19 cellular contexts compared by ENCODE assay signal in the genomic region with DNA sequence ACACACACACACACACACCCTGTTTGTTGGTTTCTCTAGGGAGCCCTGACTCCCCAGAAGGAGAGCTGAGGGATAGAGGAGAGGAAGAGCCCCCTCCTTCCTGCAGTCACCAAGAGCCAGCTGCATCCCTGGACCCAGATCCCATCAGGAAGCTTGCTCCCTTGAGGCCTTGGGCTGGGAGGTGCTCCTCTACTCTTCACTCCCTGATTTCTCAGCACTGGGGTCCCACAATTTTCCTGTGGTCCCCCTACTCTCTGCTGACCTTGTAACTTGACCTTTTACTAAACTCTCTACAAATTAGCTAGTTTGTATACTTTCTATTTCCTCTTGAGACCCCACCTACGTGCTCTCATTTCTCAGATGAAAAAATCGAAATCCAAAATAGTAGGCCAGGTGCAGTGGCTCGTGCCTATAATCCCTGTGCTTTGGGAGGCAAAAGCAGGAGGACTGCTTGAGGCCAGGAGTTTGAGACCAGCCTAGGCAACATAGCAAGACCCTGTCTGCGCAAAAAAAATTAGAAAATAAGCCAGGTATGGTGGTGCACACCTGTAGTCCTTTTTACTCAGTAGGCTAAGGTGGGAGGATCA. TPM values are rescaled to one million over a fixed set of nuclear protein-coding genes. Genes with fewer than 3 reads are reported as not detected.
A peak's percentile ranks its signal among the peaks of the same experiment; 100 is the strongest.
DNase-seq lines count a peak whose midpoint lies in the region; ATAC-seq, FAIRE-seq and TF ChIP-seq lines count a peak whose summit lies in the region.
"Had no signal": no experiment of that assay in that cellular context is flagged by ENCODE, and none has a peak within 500 bp of the region (broad histone marks: within the 10 kb centered on the region; RNA-seq: fewer than 3 reads in every experiment).

No MANE protein-coding gene starts in this region.

- peaks cover 60% of the 10 kb centered on the region for H3K4me1 Mint-ChIP-seq in activated CD8-positive, alpha-beta T cell treated with anti-CD3 and anti-CD28 coated beads for 36 hours (ENCODE audit: low read depth)
- peaks cover 85% of the 10 kb centered on the region for H3K4me1 Mint-ChIP-seq in activated CD8-positive, alpha-beta T cell treated with anti-CD3 and anti-CD28 coated beads, Interleukin-2, amount 10 ng/mL, durations not matched to agents 7 days and 5 days (ENCODE audit: low read depth)
- H3K4me1 Mint-ChIP-seq in stimulated activated naive B cell treated with anti-CD40 and anti-IgM and Interleukin-4, amounts not matched to agents 10 μg/mL and 1 μg/mL and 100 μg/mL, for 72 hours: peaks cover 46 to 65% of the 10 kb centered on the region in 2 donors

- RAD21 ChIA-PET in GM12878 (lab: Charles Lee; ENCODE audit: unreplicated experiment): interaction anchor here (0.7 kb wide), 1 partner anchor 11 kb away, joined by 3 read pairs; no protein-coding TSS in a partner anchor

- no peak overlapping the region for H3K9ac ChIP-seq in GM12878 (ENCODE audit: control insufficient read depth, insufficient read depth, low read length)
- H3K9ac ChIP-seq in HepG2 (ENCODE audit: insufficient read depth, low read depth, low read length): no peak overlapping the region
- H3K9ac ChIP-seq: KMS-11 had no signal

- POLR2A ChIA-PET in activated CD8-positive, alpha-beta T cell treated with anti-CD3 and anti-CD28 coated beads for 36 hours (lab: Charles Lee): interaction anchor here (0.7 kb wide), 1 partner anchor 11 kb away, joined by 4 read pairs; no protein-coding TSS in a partner anchor
- POLR2A ChIA-PET in activated CD8-positive, alpha-beta T cell treated with anti-CD3 and anti-CD28 coated beads, Interleukin-2, amount 10 ng/mL, durations not matched to agents 7 days and 5 days (lab: Charles Lee): no interaction called here
- POLR2A ChIA-PET in HEK293 (lab: Yijun Ruan, JAX): no interaction called here
- POLR2A ChIA-PET in GM12878 (lab: Charles Lee): interaction anchor here (1.2 kb wide), 1 partner anchor 134 kb away, joined by 4 read pairs; a partner anchor contains a TSS
- POLR2A ChIA-PET in HepG2 (lab: Yijun Ruan, JAX): interaction anchor here (1.2 kb wide), 1 partner anchor 52 kb away, joined by 3 read pairs; no protein-coding TSS in a partner anchor

- CTCF ChIA-PET in activated CD8-positive, alpha-beta T cell treated with anti-CD3 and anti-CD28 coated beads for 36 hours (lab: Charles Lee): interaction anchor here (1.2 to 4.8 kb wide), 3 partner anchors 9 to 35 kb away, joined by 5 to 14 read pairs (median 11); no protein-coding TSS in a partner anchor
- CTCF ChIA-PET in activated CD8-positive, alpha-beta T cell treated with anti-CD3 and anti-CD28 coated beads, Interleukin-2, amount 10 ng/mL, durations not matched to agents 7 days and 5 days (lab: Charles Lee): interaction anchor here (1.8 kb wide), 2 partner anchors 11 to 125 kb away, joined by 5 to 13 read pairs; no protein-coding TSS in a partner anchor
- CTCF ChIA-PET in HEK293 (lab: Yijun Ruan, JAX) (no interaction called here), GM12878 (lab: Yijun Ruan, JAX) (interaction anchor here (1.2 to 3.2 kb wide), 3 partner anchors 9 to 205 kb away, joined by 3 to 12 read pairs (median 10); no protein-coding TSS in a partner anchor), HepG2 (lab: Yijun Ruan, JAX; ENCODE audit: low intra/inter-chr PET ratio, low total read pairs) (no interaction called here)

- SMC1A ChIA-PET in GM12878 (lab: Charles Lee; ENCODE audit: uncharacterized antibody, unreplicated experiment): interaction anchor here (0.6 to 0.9 kb wide), 3 partner anchors 11 to 1097 kb away, joined by 3 read pairs; no protein-coding TSS in a partner anchor

- no peak overlapping the region for H2AFZ ChIP-seq in GM12878 (ENCODE audit: control insufficient read depth, low read depth, low read length)
- no peak overlapping the region for H2AFZ ChIP-seq in HepG2 (ENCODE audit: low read length)

- no peak overlapping the region for H3K4me2 ChIP-seq in GM12878 (ENCODE audit: control insufficient read depth, insufficient read depth)
- no peak overlapping the region for H3K4me2 ChIP-seq in HepG2 (ENCODE audit: low read depth, low read length)
- H3K4me2 ChIP-seq: KMS-11 had no signal

- H3K27me3 ChIP-seq in GM12878 (replicated peaks in 1 of 2; ENCODE audit: control insufficient read depth in 2 of 2, insufficient read depth in 2 of 2, low read length in 1 of 2) (no peaks in the 10 kb centered on the region), HepG2 (ENCODE audit: control insufficient read depth in 1 of 2, insufficient read depth in 2 of 2, low read length in 2 of 2) (0 out of 5 replicates have a peak, but pooled peaks cover 0 to 3% of the 10 kb centered on the region in 2 experiments)

- BruUV-seq in GM12878 (replicated peaks; lab: Mats Ljungman, UMichigan) (no TSS peak), HepG2 (replicated peaks; lab: Mats Ljungman, UMichigan) (no TSS peak)

- no peak overlapping the region for H3K27ac ChIP-seq in HEK293 (ENCODE audit: extremely low read depth, low read depth, low read length)
- peak overlapping the region; percentile 16; the same call in 1 of the 2 replicates for H3K27ac ChIP-seq in GM12878 (ENCODE audit: control insufficient read depth, insufficient read depth)
- no peak overlapping the region for H3K27ac ChIP-seq in HepG2 (ENCODE audit: extremely low read length, insufficient read depth, low read length)
- H3K27ac ChIP-seq: 22Rv1, KMS-11 had no signal

- 25% methylated on average over 4 of the region's 4 CpGs for WGBS in GM12878 (ENCODE audit: insufficient coverage, insufficient replicate concordance, low lambda C conversion rate, missing lambda C conversion rate)
- 17% methylated on average over 4 of the region's 4 CpGs for WGBS in HepG2 (ENCODE audit: low lambda C conversion rate)

- H4K20me1 ChIP-seq in GM12878 (ENCODE audit: control insufficient read depth, insufficient read depth): no peaks in the 10 kb centered on the region
- no peaks in the 10 kb centered on the region for H4K20me1 ChIP-seq in HepG2 (ENCODE audit: insufficient read depth, low read length)

- no peak for TF ChIP-seq CTCF in activated CD8-positive, alpha-beta T cell treated with anti-CD3 and anti-CD28 coated beads for 36 hours (IDR thresholded peaks at IDR 0.05)
- no peak for TF ChIP-seq CTCF in HEK293 (tag by site-specific recombination; IDR thresholded peaks at IDR 0.05)
- TF ChIP-seq CTCF in GM12878 (IDR thresholded peaks at IDR 0.05 in 2 of 3, conservative IDR thresholded peaks at IDR 0.05 in 1 of 3; ENCODE audit: control insufficient read depth in 2 of 3, extremely low read depth in 1 of 3, insufficient read depth in 1 of 3, low read depth in 3 of 3, low read length in 3 of 3): no peak
- TF ChIP-seq CTCF in HepG2 (CRISPR knock-in tag; IDR thresholded peaks at IDR 0.05): no peak

- H3K4me3 ChIP-seq in HEK293 (ENCODE audit: low read depth, low read length) (no peak overlapping the region), GM12878 (no peak overlapping the region), HepG2 (replicated peaks in 1 of 3; ENCODE audit: insufficient read depth in 1 of 3, low read depth in 2 of 3, low read length in 3 of 3) (no peak overlapping the region)

- intact Hi-C loops in activated CD8-positive, alpha-beta T cell treated with anti-CD3 and anti-CD28 coated beads for 36 hours (cut with micrococcal nuclease): loop anchor here (10.0 kb wide), 1 partner anchor 129 kb away; a partner anchor contains a TSS
- intact Hi-C loops in GM12878 (cut with micrococcal nuclease; ENCODE audit: unreplicated experiment): no loop called here
- intact Hi-C loops in HepG2 (cut with micrococcal nuclease; ENCODE audit: unreplicated experiment): loop anchor here (5.0 kb wide), 1 partner anchor 33 kb away; no protein-coding TSS in a partner anchor

- no peak for FAIRE-seq in GM12878 (lab: Jason Lieb, UNC)
- no peak for FAIRE-seq in HepG2 (lab: Jason Lieb, UNC)
- FAIRE-seq: GM19239 had no signal

- H3K36me3 Mint-ChIP-seq in activated CD8-positive, alpha-beta T cell treated with anti-CD3 and anti-CD28 coated beads for 36 hours (ENCODE audit: low read depth): no peaks in the 10 kb centered on the region
- H3K36me3 Mint-ChIP-seq in activated CD8-positive, alpha-beta T cell treated with anti-CD3 and anti-CD28 coated beads, Interleukin-2, amount 10 ng/mL, durations not matched to agents 7 days and 5 days (ENCODE audit: low read depth): no peaks in the 10 kb centered on the region
- no peaks in the 10 kb centered on the region for H3K36me3 Mint-ChIP-seq in stimulated activated naive B cell treated with anti-CD40 and anti-IgM and Interleukin-4, amounts not matched to agents 10 μg/mL and 1 μg/mL and 100 μg/mL, for 72 hours
- H3K36me3 Mint-ChIP-seq: CD4-positive, CD25-positive, alpha-beta regulatory T cell had no signal

- H3K27ac Mint-ChIP-seq in activated CD8-positive, alpha-beta T cell treated with anti-CD3 and anti-CD28 coated beads for 36 hours: peak overlapping the region; percentile 37
- no peak overlapping the region for H3K27ac Mint-ChIP-seq in activated CD8-positive, alpha-beta T cell treated with anti-CD3 and anti-CD28 coated beads, Interleukin-2, amount 10 ng/mL, durations not matched to agents 7 days and 5 days
- H3K27ac Mint-ChIP-seq in stimulated activated naive B cell treated with anti-CD40 and anti-IgM and Interleukin-4, amounts not matched to agents 10 μg/mL and 1 μg/mL and 100 μg/mL, for 72 hours: peak overlapping the region; percentile 79

- in situ Hi-C loops in GM12878 (cut with MboI) (loop anchor here (10.0 kb wide), 1 partner anchor 129 kb away; a partner anchor contains a TSS), HepG2 (cut with HindIII; ENCODE audit: extremely low pct_ligation_motif_present, low pct_unique_long_range_greater_than_20kb) (no loop called here)

- ATAC-seq in activated CD8-positive, alpha-beta T cell treated with anti-CD3 and anti-CD28 coated beads for 36 hours: no peak
- ATAC-seq in activated CD8-positive, alpha-beta T cell treated with anti-CD3 and anti-CD28 coated beads, Interleukin-2, amount 10 ng/mL, durations not matched to agents 7 days and 5 days: no peak
- ATAC-seq in GM12878 (no peak), HepG2 (no peak), HG03520 (IDR thresholded peaks at IDR 0.05; ENCODE audit: unreplicated experiment) (no peak)
- ATAC-seq in stimulated activated naive B cell treated with anti-CD40 and anti-IgM and Interleukin-4, amounts not matched to agents 10 μg/mL and 1 μg/mL and 100 μg/mL, for 72 hours (replicated peaks): no peak

- H3K27me3 Mint-ChIP-seq in activated CD8-positive, alpha-beta T cell treated with anti-CD3 and anti-CD28 coated beads for 36 hours: peaks cover 2% of the 10 kb centered on the region
- peaks cover 3% of the 10 kb centered on the region for H3K27me3 Mint-ChIP-seq in activated CD8-positive, alpha-beta T cell treated with anti-CD3 and anti-CD28 coated beads, Interleukin-2, amount 10 ng/mL, durations not matched to agents 7 days and 5 days (ENCODE audit: low read depth)
- no peaks in the 10 kb centered on the region for H3K27me3 Mint-ChIP-seq in stimulated activated naive B cell treated with anti-CD40 and anti-IgM and Interleukin-4, amounts not matched to agents 10 μg/mL and 1 μg/mL and 100 μg/mL, for 72 hours

- TF ChIP-seq EP300 in GM12878 (IDR thresholded peaks at IDR 0.05; ENCODE audit: borderline replicate concordance in 1 of 2, control insufficient read depth in 1 of 2, low read depth in 2 of 2, low read length in 2 of 2) (no peak; a peak in 1 of 4 replicates), HepG2 (IDR thresholded peaks at IDR 0.05; ENCODE audit: low read depth in 2 of 2, low read length in 2 of 2) (no peak), HepG2 (CRISPR knock-in tag; IDR thresholded peaks at IDR 0.05; ENCODE audit: borderline replicate concordance) (no peak)

- H3K9me3 Mint-ChIP-seq in activated CD8-positive, alpha-beta T cell treated with anti-CD3 and anti-CD28 coated beads for 36 hours: no peaks in the 10 kb centered on the region
- no peaks in the 10 kb centered on the region for H3K9me3 Mint-ChIP-seq in activated CD8-positive, alpha-beta T cell treated with anti-CD3 and anti-CD28 coated beads, Interleukin-2, amount 10 ng/mL, durations not matched to agents 7 days and 5 days (ENCODE audit: insufficient read depth)
- H3K9me3 Mint-ChIP-seq in stimulated activated naive B cell treated with anti-CD40 and anti-IgM and Interleukin-4, amounts not matched to agents 10 μg/mL and 1 μg/mL and 100 μg/mL, for 72 hours: no peaks in the 10 kb centered on the region
- H3K9me3 Mint-ChIP-seq: CD4-positive, CD25-positive, alpha-beta regulatory T cell had no signal

- no peaks in the 10 kb centered on the region for H3K36me3 ChIP-seq in HEK293 (ENCODE audit: control insufficient read depth in 2 of 2, insufficient read depth in 1 of 2, low read length in 2 of 2)
- H3K36me3 ChIP-seq in GM12878 (ENCODE audit: control insufficient read depth in 2 of 2, insufficient read depth in 2 of 2, low read length in 1 of 2): no peaks in the 10 kb centered on the region
- H3K36me3 ChIP-seq in HepG2 (replicated peaks in 1 of 2; ENCODE audit: control insufficient read depth in 1 of 2, insufficient read depth in 2 of 2, low read length in 2 of 2): no peaks in the 10 kb centered on the region

- H3K9me3 ChIP-seq in HEK293 (ENCODE audit: control insufficient read depth, insufficient read depth, low read depth, low read length) (no peaks in the 10 kb centered on the region), GM12878 (replicated peaks; ENCODE audit: control insufficient read depth, insufficient read depth, low read length) (no peaks in the 10 kb centered on the region), HepG2 (ENCODE audit: low read length) (no peaks in the 10 kb centered on the region)

- TF ChIP-seq RAD21 in GM12878 (IDR thresholded peaks at IDR 0.05; ENCODE audit: insufficient read depth, low read depth, low read length): no peak
- no peak for TF ChIP-seq RAD21 in HepG2 (CRISPR knock-in tag; IDR thresholded peaks at IDR 0.05)

- H3K4me1 ChIP-seq in HEK293 (ENCODE audit: control insufficient read depth, insufficient read depth, low read length) (0 out of 2 replicates have a peak, but pooled peaks cover 2% of the 10 kb centered on the region), GM12878 (ENCODE audit: control insufficient read depth, insufficient read depth, low read length) (peaks cover 58% of the 10 kb centered on the region), HepG2 (ENCODE audit: insufficient read depth, low read length) (peaks cover 62% of the 10 kb centered on the region)

- H3K79me2 ChIP-seq in GM12878 (ENCODE audit: control insufficient read depth, insufficient read depth, low read length) (no peaks in the 10 kb centered on the region), HepG2 (ENCODE audit: insufficient read depth, low read length) (no peaks in the 10 kb centered on the region)

- TF ChIP-seq POLR2A in GM12878 (IDR thresholded peaks at IDR 0.05; ENCODE audit: low read depth, low read length) (no peak), HepG2 (IDR thresholded peaks at IDR 0.05; ENCODE audit: insufficient read depth in 1 of 2, low read depth in 2 of 2, low read length in 2 of 2) (no peak)

- H3K4me3 Mint-ChIP-seq in activated CD8-positive, alpha-beta T cell treated with anti-CD3 and anti-CD28 coated beads for 36 hours: no peak overlapping the region
- no peak overlapping the region for H3K4me3 Mint-ChIP-seq in activated CD8-positive, alpha-beta T cell treated with anti-CD3 and anti-CD28 coated beads, Interleukin-2, amount 10 ng/mL, durations not matched to agents 7 days and 5 days
- H3K4me3 Mint-ChIP-seq in stimulated activated naive B cell treated with anti-CD40 and anti-IgM and Interleukin-4, amounts not matched to agents 10 μg/mL and 1 μg/mL and 100 μg/mL, for 72 hours: no peak overlapping the region
- H3K4me3 Mint-ChIP-seq: CD4-positive, CD25-positive, alpha-beta regulatory T cell had no signal

- no peak for DNase-seq in activated CD8-positive, alpha-beta T cell treated with anti-CD3 and anti-CD28 coated beads for 36 hours
- no peak for DNase-seq in activated CD8-positive, alpha-beta T cell treated with anti-CD3 and anti-CD28 coated beads, Interleukin-2, amount 10 ng/mL, durations not matched to agents 7 days and 5 days
- DNase-seq in GM12878 (ENCODE audit: low read depth, low spot score) (no peak), HepG2 (ENCODE audit: low spot score) (no peak), NCI-H526 (lab: John Stamatoyannopoulos, UW) (no peak)
- no peak for DNase-seq in stimulated activated naive B cell treated with anti-CD40 and anti-IgM and Interleukin-4, amounts not matched to agents 10 μg/mL and 1 μg/mL and 100 μg/mL, for 72 hours
- DNase-seq: CD4-positive, CD25-positive, alpha-beta regulatory T cell; DMS79; HCEC 1CT had no signal

RNA-seq across cellular contexts. Expression of a gene that starts 5.0 kb away (rescaled TPM):
- total RNA-seq in activated CD8-positive, alpha-beta T cell treated with anti-CD3 and anti-CD28 coated beads for 36 hours: not detected
- total RNA-seq in activated CD8-positive, alpha-beta T cell treated with anti-CD3 and anti-CD28 coated beads, Interleukin-2, amount 10 ng/mL, durations not matched to agents 7 days and 5 days: not detected
- total RNA-seq in GM12878 (2013; cell fraction: nucleolus; rRNA removed): 1.2 and 1.3 TPM in 2 replicates
- total RNA-seq in GM12878 (2014; rRNA removed) (0.11 and 0.45 TPM in 2 replicates), GM12878 (2014; rRNA removed; fragmentation: Illumina TruSeq; extraction: Trizol) (0.09 TPM in 1 of 2 replicates, not detected in the other), GM12878 (2021) (0.23 and 0.35 TPM in 2 replicates), HepG2 (2016; rRNA removed; fragmentation: Illumina TruSeq; extraction: Trizol) (not detected in 2 replicates)
- polyA plus RNA-seq in GM12878 (2011; ENCODE audit: low read depth): not detected
- polyA plus RNA-seq in GM12878 (2011; rRNA removed) (0.17 and 0.22 TPM in 2 replicates), GM12878 (2014; fragmentation: Illumina TruSeq; extraction: Trizol) (0.15 and 0.46 TPM in 2 replicates), GM12878 (2014; fragmentation: Nextera tagmentation; extraction: Ambion mirVana) (under 1 TPM in 1 of 2 experiments, not detected in 1; 0.09 TPM), GM12878 (2014; rRNA removed) (0.19 and 0.46 TPM in 2 replicates), GM12878 (2016; fragmentation: Nextera tagmentation; extraction: Ambion mirVana) (under 1 TPM; 0.14 to 0.23 TPM), HepG2 (2011; rRNA removed) (not detected in 2 replicates)
- polyA plus RNA-seq in GM12878 (2011; cell fraction: cytosol; rRNA removed): 0.16 and 0.28 TPM in 2 replicates
- polyA plus RNA-seq in GM12878 (2011; cell fraction: nucleus; rRNA removed): 0.19 and 0.22 TPM in 2 replicates
- polyA plus RNA-seq in GM12878 (2012): 0.17 and 0.24 TPM in 2 replicates
- polyA minus RNA-seq in GM12878 (2011; rRNA and poly(A)+ RNA removed): 0.15 and 0.22 TPM in 2 replicates
- not detected in 2 replicates for polyA minus RNA-seq in GM12878 (2011; cell fraction: cytosol; rRNA and poly(A)+ RNA removed)
- polyA minus RNA-seq in GM12878 (2011; cell fraction: nucleus; rRNA and poly(A)+ RNA removed): 0.12 and 0.29 TPM in 2 replicates
- total RNA-seq in HepG2 (2016; cell fraction: cytosol; rRNA removed; fragmentation: Illumina TruSeq; extraction: Trizol; ENCODE audit: low read depth): not detected in 2 replicates
- total RNA-seq in HepG2 (2016; cell fraction: insoluble cytoplasmic fraction; rRNA removed; fragmentation: Illumina TruSeq; extraction: Trizol): not detected in 2 replicates
- total RNA-seq in HepG2 (2016; cell fraction: membrane; rRNA removed; fragmentation: Illumina TruSeq; extraction: Trizol): not detected in 2 replicates
- not detected in 2 replicates for total RNA-seq in HepG2 (2016; cell fraction: nucleus; rRNA removed; fragmentation: Illumina TruSeq; extraction: Trizol)
- not detected in 2 replicates for polyA plus RNA-seq in HepG2 (2011; cell fraction: cytosol; rRNA removed)
- polyA plus RNA-seq in HepG2 (2011; cell fraction: nucleus; rRNA removed): not detected in 2 replicates
- polyA plus RNA-seq in HepG2 (2012): not detected in 2 replicates
- not detected in 2 replicates for polyA plus RNA-seq in HepG2 (2016; cell fraction: cytosol; fragmentation: Illumina TruSeq; extraction: Trizol; ENCODE audit: low read depth)
- polyA plus RNA-seq in HepG2 (2016; cell fraction: insoluble cytoplasmic fraction; fragmentation: Illumina TruSeq; extraction: Trizol; ENCODE audit: low read depth): not detected in 2 replicates
- not detected in 2 replicates for polyA plus RNA-seq in HepG2 (2016; cell fraction: membrane; fragmentation: Illumina TruSeq; extraction: Trizol; ENCODE audit: low read depth)
- not detected in 2 replicates for polyA plus RNA-seq in HepG2 (2016; cell fraction: nucleus; fragmentation: Illumina TruSeq; extraction: Trizol; ENCODE audit: insufficient read depth, low read depth)
- polyA minus RNA-seq in HepG2 (2011; rRNA and poly(A)+ RNA removed; ENCODE audit: low replicate concordance): not detected in 2 replicates
- not detected in 2 replicates for polyA minus RNA-seq in HepG2 (2011; cell fraction: cytosol; rRNA and poly(A)+ RNA removed)
- not detected in 2 replicates for polyA minus RNA-seq in HepG2 (2011; cell fraction: nucleus; rRNA and poly(A)+ RNA removed)
- total RNA-seq: A673; CD4-positive, CD25-positive, alpha-beta regulatory T cell; G401; H4; HT1080 had no signal
- polyA plus RNA-seq: BJ; CD4-positive, CD25-positive, alpha-beta regulatory T cell had no signal

RNA-seq across cellular contexts. Expression of a gene that starts 42.1 kb away (rescaled TPM):
- total RNA-seq in activated CD8-positive, alpha-beta T cell treated with anti-CD3 and anti-CD28 coated beads for 36 hours: 1 to 10 TPM; 4.2 to 4.4 TPM
- 1 to 10 TPM; 1.1 to 1.3 TPM for total RNA-seq in activated CD8-positive, alpha-beta T cell treated with anti-CD3 and anti-CD28 coated beads, Interleukin-2, amount 10 ng/mL, durations not matched to agents 7 days and 5 days
- total RNA-seq in GM12878 (2013; cell fraction: nucleolus; rRNA removed): 4.1 and 4.2 TPM in 2 replicates
- total RNA-seq in GM12878 (2014; rRNA removed): 0.96 and 0.98 TPM in 2 replicates
- 1.7 and 1.8 TPM in 2 replicates for total RNA-seq in GM12878 (2014; rRNA removed; fragmentation: Illumina TruSeq; extraction: Trizol)
- total RNA-seq in GM12878 (2021): 1.2 and 1.7 TPM in 2 replicates
- 1.2 TPM for polyA plus RNA-seq in GM12878 (2011; ENCODE audit: low read depth)
- 0.08 and 0.19 TPM in 2 replicates for polyA plus RNA-seq in GM12878 (2011; rRNA removed)
- polyA plus RNA-seq in GM12878 (2011; cell fraction: cytosol; rRNA removed): 0.04 and 0.05 TPM in 2 replicates
- polyA plus RNA-seq in GM12878 (2011; cell fraction: nucleus; rRNA removed): 0.13 and 0.25 TPM in 2 replicates
- 2.0 and 2.3 TPM in 2 replicates for polyA plus RNA-seq in GM12878 (2012)
- polyA plus RNA-seq in GM12878 (2014; fragmentation: Illumina TruSeq; extraction: Trizol): 2.0 and 3.3 TPM in 2 replicates
- polyA plus RNA-seq in GM12878 (2014; fragmentation: Nextera tagmentation; extraction: Ambion mirVana): under 1 TPM; 0.29 to 0.60 TPM
- polyA plus RNA-seq in GM12878 (2014; rRNA removed): 0.84 and 1.7 TPM in 2 replicates
- polyA plus RNA-seq in GM12878 (2016; fragmentation: Nextera tagmentation; extraction: Ambion mirVana): 1 to 10 TPM; 1.2 to 1.4 TPM
- 0.15 TPM in 2 replicates for polyA minus RNA-seq in GM12878 (2011; rRNA and poly(A)+ RNA removed)
- polyA minus RNA-seq in GM12878 (2011; cell fraction: cytosol; rRNA and poly(A)+ RNA removed): not detected in 2 replicates
- polyA minus RNA-seq in GM12878 (2011; cell fraction: nucleus; rRNA and poly(A)+ RNA removed): 0.12 TPM in 1 of 2 replicates, not detected in the other
- 4.8 and 5.3 TPM in 2 replicates for total RNA-seq in HepG2 (2016; rRNA removed; fragmentation: Illumina TruSeq; extraction: Trizol)
- 0.88 and 1.0 TPM in 2 replicates for total RNA-seq in HepG2 (2016; cell fraction: cytosol; rRNA removed; fragmentation: Illumina TruSeq; extraction: Trizol; ENCODE audit: low read depth)
- 4.7 and 5.1 TPM in 2 replicates for total RNA-seq in HepG2 (2016; cell fraction: insoluble cytoplasmic fraction; rRNA removed; fragmentation: Illumina TruSeq; extraction: Trizol)
- 1.7 and 2.4 TPM in 2 replicates for total RNA-seq in HepG2 (2016; cell fraction: membrane; rRNA removed; fragmentation: Illumina TruSeq; extraction: Trizol)
- 11.4 and 12.3 TPM in 2 replicates for total RNA-seq in HepG2 (2016; cell fraction: nucleus; rRNA removed; fragmentation: Illumina TruSeq; extraction: Trizol)
- polyA plus RNA-seq in HepG2 (2011; rRNA removed): 6.9 and 7.8 TPM in 2 replicates
- 1.3 and 1.9 TPM in 2 replicates for polyA plus RNA-seq in HepG2 (2011; cell fraction: cytosol; rRNA removed)
- polyA plus RNA-seq in HepG2 (2011; cell fraction: nucleus; rRNA removed): 15.7 and 19.6 TPM in 2 replicates
- polyA plus RNA-seq in HepG2 (2012): 3.0 and 4.6 TPM in 2 replicates
- polyA plus RNA-seq in HepG2 (2016; cell fraction: cytosol; fragmentation: Illumina TruSeq; extraction: Trizol; ENCODE audit: low read depth): 0.20 and 0.32 TPM in 2 replicates
- polyA plus RNA-seq in HepG2 (2016; cell fraction: insoluble cytoplasmic fraction; fragmentation: Illumina TruSeq; extraction: Trizol; ENCODE audit: low read depth): 4.3 and 4.8 TPM in 2 replicates
- 0.69 and 0.77 TPM in 2 replicates for polyA plus RNA-seq in HepG2 (2016; cell fraction: membrane; fragmentation: Illumina TruSeq; extraction: Trizol; ENCODE audit: low read depth)
- polyA plus RNA-seq in HepG2 (2016; cell fraction: nucleus; fragmentation: Illumina TruSeq; extraction: Trizol; ENCODE audit: insufficient read depth, low read depth): 31.6 and 32.6 TPM in 2 replicates
- polyA minus RNA-seq in HepG2 (2011; rRNA and poly(A)+ RNA removed; ENCODE audit: low replicate concordance): 2.8 TPM in 1 of 2 replicates, not detected in the other
- 1.7 and 1.8 TPM in 2 replicates for polyA minus RNA-seq in HepG2 (2011; cell fraction: cytosol; rRNA and poly(A)+ RNA removed)
- 22.5 and 32.0 TPM in 2 replicates for polyA minus RNA-seq in HepG2 (2011; cell fraction: nucleus; rRNA and poly(A)+ RNA removed)
- total RNA-seq: G401, HT1080 had no signal

Comparison
In these comparisons a context has a peak if more than half of its experiments do, and no peak if none do; other contexts are left out.
1. POLR2A ChIA-PET loops: an anchor here in activated CD8-positive, alpha-beta T cell treated with anti-CD3 and anti-CD28 coated beads for 36 hours (0.7 kb wide), GM12878 (1.2 kb wide) and HepG2 (1.2 kb wide); none called in activated CD8-positive, alpha-beta T cell treated with anti-CD3 and anti-CD28 coated beads, Interleukin-2, amount 10 ng/mL, durations not matched to agents 7 days and 5 days and HEK293.
2. CTCF ChIA-PET loops: an anchor here in activated CD8-positive, alpha-beta T cell treated with anti-CD3 and anti-CD28 coated beads for 36 hours (1.2 to 4.8 kb wide), activated CD8-positive, alpha-beta T cell treated with anti-CD3 and anti-CD28 coated beads, Interleukin-2, amount 10 ng/mL, durations not matched to agents 7 days and 5 days (1.8 kb wide) and GM12878 (1.2 to 3.2 kb wide); none called in HEK293 and HepG2.